ENCODE assay signal across 22 cellular contexts in genomic region chr19:5971714-5972354, GRCh38. TPM values are rescaled to one million over a fixed set of nuclear protein-coding genes. Genes with fewer than 3 reads are reported as not detected.
DNase-seq lines count a peak whose midpoint lies in the region; ATAC-seq, FAIRE-seq and TF ChIP-seq lines count a peak whose summit lies in the region.
"Had no signal": no experiment of that assay in that cellular context is flagged by ENCODE, and none has a peak within 500 bp of the region (broad histone marks: within the 10 kb centered on the region; RNA-seq: fewer than 3 reads in every experiment).

No MANE protein-coding gene starts in this region.

- H3K79me1 ChIP-seq in H1 (ENCODE audit: low read depth, low read length), result peaks cover 64% of the 10 kb centered on the region

- no peak overlapping the region for H3K4me3 ChIP-seq in H1 (ENCODE audit: extremely low read depth in 1 of 4, insufficient read depth in 2 of 4, low read depth in 3 of 4, low read length in 4 of 4)
- H3K4me3 ChIP-seq: gastrocnemius medialis, spleen, suprapubic skin had no signal

- ATAC-seq in activated naive CD8-positive, alpha-beta T cell treated with anti-CD3 and anti-CD28 coated beads, Interleukin-2, amount 50 U/mL, for 24 hours, result no peak
- no peak for ATAC-seq in stimulated activated naive CD8-positive, alpha-beta T cell treated with anti-CD3 and anti-CD28 coated beads, Interleukin-15, amount 100 ng/mL, for 72 hours
- ATAC-seq: gastrocnemius medialis, WTC11 had no signal

- no peak overlapping the region for H2BK20ac ChIP-seq in H1 (ENCODE audit: low read length)

- TF ChIP-seq EP300 in H1 (IDR thresholded peaks at IDR 0.05; ENCODE audit: borderline replicate concordance in 1 of 2, low read depth in 2 of 2, low read length in 2 of 2), result no peak

- peaks cover 12% of the 10 kb centered on the region for H3K36me3 Mint-ChIP-seq in activated naive CD8-positive, alpha-beta T cell
- H3K36me3 Mint-ChIP-seq in activated naive CD8-positive, alpha-beta T cell treated with anti-CD3 and anti-CD28 coated beads, Interleukin-2, amount 50 U/mL, for 24 hours (ENCODE audit: low read depth), result peaks cover 40% of the 10 kb centered on the region

- no peaks in the 10 kb centered on the region for H3K9me3 Mint-ChIP-seq in activated naive CD8-positive, alpha-beta T cell (ENCODE audit: low read depth)
- H3K9me3 Mint-ChIP-seq in activated naive CD8-positive, alpha-beta T cell treated with anti-CD3 and anti-CD28 coated beads, Interleukin-2, amount 50 U/mL, for 24 hours, result no peaks in the 10 kb centered on the region
- no peaks in the 10 kb centered on the region for H3K9me3 Mint-ChIP-seq in stimulated activated naive CD8-positive, alpha-beta T cell treated with anti-CD3 and anti-CD28 coated beads, Interleukin-15, amount 100 ng/mL, for 72 hours
- H3K9me3 Mint-ChIP-seq: central memory CD8-positive, alpha-beta T cell; HFFc6; WTC11 had no signal

- H2AK5ac ChIP-seq in H1 (ENCODE audit: low read depth, low read length), result 0 out of 2 replicates have a peak overlapping the region, but pooled peaks have one; percentile 21

- no peak overlapping the region for H3K4me2 ChIP-seq in H1 (ENCODE audit: insufficient read depth in 1 of 2, low read depth in 2 of 2, low read length in 2 of 2)

- no peak overlapping the region for H4K8ac ChIP-seq in H1 (ENCODE audit: extremely low read depth, insufficient read depth, low read length)

- peaks cover 59 to 98% of the 10 kb centered on the region in 2 experiments for H3K79me2 ChIP-seq in H1 (ENCODE audit: control insufficient read depth in 1 of 2, insufficient read depth in 2 of 2, low read length in 2 of 2)

- no peak overlapping the region for H3K4me3 Mint-ChIP-seq in activated naive CD8-positive, alpha-beta T cell
- no peak overlapping the region for H3K4me3 Mint-ChIP-seq in activated naive CD8-positive, alpha-beta T cell treated with anti-CD3 and anti-CD28 coated beads, Interleukin-2, amount 50 U/mL, for 24 hours
- H3K4me3 Mint-ChIP-seq in stimulated activated naive CD8-positive, alpha-beta T cell treated with anti-CD3 and anti-CD28 coated beads, Interleukin-15, amount 100 ng/mL, for 72 hours, result no peak overlapping the region
- H3K4me3 Mint-ChIP-seq: central memory CD8-positive, alpha-beta T cell; HFFc6; WTC11 had no signal

- peak overlapping the region; percentile 79 for H3K27ac Mint-ChIP-seq in activated naive CD8-positive, alpha-beta T cell
- no peak overlapping the region for H3K27ac Mint-ChIP-seq in activated naive CD8-positive, alpha-beta T cell treated with anti-CD3 and anti-CD28 coated beads, Interleukin-2, amount 50 U/mL, for 24 hours
- H3K27ac Mint-ChIP-seq in stimulated activated naive CD8-positive, alpha-beta T cell treated with anti-CD3 and anti-CD28 coated beads, Interleukin-15, amount 100 ng/mL, for 72 hours, result peak overlapping the region; percentile 45 to 65
- H3K27ac Mint-ChIP-seq: HFFc6, WTC11 had no signal

- no peak for TF ChIP-seq CTCF in H1 (IDR thresholded peaks at IDR 0.05; ENCODE audit: control extremely low read depth in 1 of 3, insufficient read depth in 1 of 3, low read depth in 1 of 3, low read length in 3 of 3)

- H3K14ac ChIP-seq in H1 (ENCODE audit: insufficient read length), result no peak overlapping the region

- no peak overlapping the region for H4K91ac ChIP-seq in H1 (replicated peaks; ENCODE audit: insufficient read length, low read length)

- H4K5ac ChIP-seq in H1 (ENCODE audit: insufficient read length, low read depth, low read length), result no peak overlapping the region

- H3K4me1 ChIP-seq in H1 (replicated peaks in 1 of 4; ENCODE audit: control insufficient read depth in 3 of 4, insufficient read depth in 4 of 4, low read length in 3 of 4), result peaks cover 12 to 16% (median 14%) of the 10 kb centered on the region in 4 experiments

- H4K20me1 ChIP-seq in H1 (replicated peaks in 1 of 2; ENCODE audit: control insufficient read depth in 1 of 2, insufficient read depth in 2 of 2, low read length in 2 of 2), result peaks cover 41 to 61% of the 10 kb centered on the region in 2 experiments

- TF ChIP-seq POLR2A in H1 (IDR thresholded peaks at IDR 0.05; ENCODE audit: control extremely low read depth in 1 of 2, low read depth in 2 of 2, low read length in 2 of 2), result no peak

- FAIRE-seq in H1 (lab: Jason Lieb, UNC), result no peak
- FAIRE-seq: GM18507 had no signal

- no peaks in the 10 kb centered on the region for H3K27me3 ChIP-seq in H1 (replicated peaks in 1 of 4; ENCODE audit: control insufficient read depth in 3 of 4, extremely low read depth in 1 of 4, insufficient read depth in 3 of 4, low read length in 3 of 4)
- H3K27me3 ChIP-seq: gastrocnemius medialis, spleen, suprapubic skin had no signal

- CTCF ChIA-PET in H1 (lab: Charles Lee; ENCODE audit: partially characterized antibody), result interaction anchor here (0.6 to 2.2 kb wide), 7 partner anchors 16 to 1984 kb away, joined by 3 to 7 read pairs (median 4); no protein-coding TSS in a partner anchor

- H3K9me3 ChIP-seq in H1 (ENCODE audit: insufficient read depth in 2 of 2, low read depth in 1 of 2, low read length in 1 of 2), result no peaks in the 10 kb centered on the region
- H3K9me3 ChIP-seq: gastrocnemius medialis, spleen, suprapubic skin had no signal

- POLR2A ChIA-PET in H1 (lab: Charles Lee; ENCODE audit: partially characterized antibody), result interaction anchor here (0.9 to 4.4 kb wide), 6 partner anchors 8 to 144 kb away, joined by 3 to 13 read pairs (median 4); no protein-coding TSS in a partner anchor

- WGBS in H1 (ENCODE audit: extremely low coverage in 1 of 2, insufficient coverage in 1 of 2, insufficient read length in 1 of 2, insufficient replicate concordance in 2 of 2, low coverage in 1 of 2, low lambda C conversion rate in 2 of 2, missing lambda C conversion rate in 1 of 2), 2 experiments, result 96% methylated on average over 2 of the region's 2 CpGs; no CpG with 5 or more reads in 1 of the 2 experiments

- no peak overlapping the region for H3K56ac ChIP-seq in H1 (replicated peaks; ENCODE audit: insufficient read length, low read depth, low read length)

- no peaks in the 10 kb centered on the region for H3K27me3 Mint-ChIP-seq in activated naive CD8-positive, alpha-beta T cell
- H3K27me3 Mint-ChIP-seq in activated naive CD8-positive, alpha-beta T cell treated with anti-CD3 and anti-CD28 coated beads, Interleukin-2, amount 50 U/mL, for 24 hours, result no peaks in the 10 kb centered on the region
- H3K27me3 Mint-ChIP-seq in stimulated activated naive CD8-positive, alpha-beta T cell treated with anti-CD3 and anti-CD28 coated beads, Interleukin-15, amount 100 ng/mL, for 72 hours, result no peaks in the 10 kb centered on the region
- H3K27me3 Mint-ChIP-seq: central memory CD8-positive, alpha-beta T cell had no signal

- H3K18ac ChIP-seq in H1 (ENCODE audit: extremely low read depth, low read length), result no peak overlapping the region

- no peak overlapping the region for H2BK5ac ChIP-seq in H1 (ENCODE audit: low read depth, low read length)

- no peak for TF ChIP-seq RAD21 in H1 (IDR thresholded peaks at IDR 0.05 in 1 of 2, conservative IDR thresholded peaks at IDR 0.05 in 1 of 2; ENCODE audit: low read depth in 2 of 2, low read length in 2 of 2)

- peaks cover 2% of the 10 kb centered on the region; the same call in 1 of the 2 replicates for H3K23me2 ChIP-seq in H1 (ENCODE audit: low read depth, low read length)

- no peak overlapping the region for H2AFZ ChIP-seq in H1 (ENCODE audit: low read length)

- H3K36me3 ChIP-seq in H1 (ENCODE audit: control insufficient read depth in 2 of 4, insufficient read depth in 4 of 4, low read length in 3 of 4), result peaks cover 0 to 21% (median 7%) of the 10 kb centered on the region in 4 experiments; a peak in 6 of 8 replicates
- H3K36me3 ChIP-seq: gastrocnemius medialis had no signal

- no peak overlapping the region for H2BK12ac ChIP-seq in H1 (ENCODE audit: low read depth, low read length)

- H3K27ac ChIP-seq in H1 (ENCODE audit: low read depth, low read length), result no peak overlapping the region
- H3K27ac ChIP-seq: gastrocnemius medialis, RWPE1, suprapubic skin had no signal

- H3K23ac ChIP-seq in H1 (ENCODE audit: insufficient read length), result no peak overlapping the region

- H3K4me1 Mint-ChIP-seq in activated naive CD8-positive, alpha-beta T cell (ENCODE audit: low read depth), result peaks cover 89% of the 10 kb centered on the region
- peaks cover 87% of the 10 kb centered on the region for H3K4me1 Mint-ChIP-seq in activated naive CD8-positive, alpha-beta T cell treated with anti-CD3 and anti-CD28 coated beads, Interleukin-2, amount 50 U/mL, for 24 hours
- H3K4me1 Mint-ChIP-seq in stimulated activated naive CD8-positive, alpha-beta T cell treated with anti-CD3 and anti-CD28 coated beads, Interleukin-15, amount 100 ng/mL, for 72 hours, result peaks cover 94% of the 10 kb centered on the region

- no peak for DNase-seq in activated naive CD8-positive, alpha-beta T cell treated with anti-CD3 and anti-CD28 coated beads, Interleukin-2, amount 50 U/mL, for 24 hours
- DNase-seq in OCI-M1 (lab: John Stamatoyannopoulos, UW) (peak; percentile 15), H1 (ENCODE audit: low read depth in 1 of 2, low spot score in 2 of 2) (no peak), NCI-H146 (lab: John Stamatoyannopoulos, UW) (no peak), NCI-H2107 treated with DMSO at 0.1 percent for 48 hours (lab: John Stamatoyannopoulos, UW; ENCODE audit: unreplicated experiment) (no peak), NK-92 (lab: John Stamatoyannopoulos, UW; ENCODE audit: unreplicated experiment) (no peak)
- no peak for DNase-seq in stimulated activated naive CD8-positive, alpha-beta T cell treated with anti-CD3 and anti-CD28 coated beads, Interleukin-15, amount 100 ng/mL, for 72 hours
- DNase-seq: activated CD8-positive, alpha-beta memory T cell treated with anti-CD3 and anti-CD28 coated beads for 24 hours; anterior cingulate cortex; gastrocnemius medialis; HFFc6; KG1; NCI-H1048; NCI-H2081; spleen; stimulated activated CD4-positive, alpha-beta T cell treated with anti-CD3 and anti-CD28 coated beads, Interleukin-4, amount 100 ng/mL, for 4 hours had no signal

- no peak overlapping the region for H2BK120ac ChIP-seq in H1 (replicated peaks; ENCODE audit: low read depth, low read length)

- no peak overlapping the region for H3K4ac ChIP-seq in H1 (replicated peaks; ENCODE audit: insufficient read length, low read depth, low read length)

- H2BK15ac ChIP-seq in H1 (ENCODE audit: low read length), result no peak overlapping the region

- no peak overlapping the region; a peak in 1 of 7 replicates for H3K9ac ChIP-seq in H1 (replicated peaks in 1 of 4; ENCODE audit: extremely low read depth in 1 of 4, low read depth in 3 of 4, low read length in 3 of 4)

RNA-seq across cellular contexts. Expression of gene RANBP3, which starts 6.1 kb away (rescaled TPM):
- 87.0 and 95.4 TPM in 2 replicates for total RNA-seq in H1 (2021; fragmentation: NEBNext Ultra II Directional; extraction: Animal tissue kit (Norgen Biotek cat#: 25700))
- polyA plus RNA-seq in H1 (2011; rRNA removed), result 122 and 159 TPM in 2 replicates
- polyA plus RNA-seq in H1 (2011; cell fraction: cytosol; rRNA removed), result 120 TPM
- polyA plus RNA-seq in H1 (2011; cell fraction: nucleus; rRNA removed), result 149 TPM
- 62.4 to 96.0 TPM (median 89.7 TPM) in 4 replicates for polyA plus RNA-seq in H1 (2012, experiment 1 of 2)
- 57.9 TPM for polyA plus RNA-seq in H1 (2012, experiment 2 of 2)
- 102 TPM for polyA plus RNA-seq in H1 (2013, experiment 1 of 2)
- polyA plus RNA-seq in H1 (2013, experiment 2 of 2), result 98.7 TPM
- 52.2 and 53.3 TPM in 2 replicates for polyA minus RNA-seq in H1 (2011; rRNA and poly(A)+ RNA removed)
- 65.6 TPM for polyA minus RNA-seq in H1 (2011; cell fraction: cytosol; rRNA and poly(A)+ RNA removed)
- 34.1 TPM for polyA minus RNA-seq in H1 (2011; cell fraction: nucleus; rRNA and poly(A)+ RNA removed)

RNA-seq across cellular contexts. Expression of gene CAPS, which starts 57.8 kb away (rescaled TPM):
- 1.8 and 2.1 TPM in 2 replicates for total RNA-seq in H1 (2021; fragmentation: NEBNext Ultra II Directional; extraction: Animal tissue kit (Norgen Biotek cat#: 25700))
- polyA plus RNA-seq in H1 (2011; rRNA removed), result 2.4 and 4.2 TPM in 2 replicates
- polyA plus RNA-seq in H1 (2011; cell fraction: cytosol; rRNA removed), result 4.2 TPM
- 8.2 TPM for polyA plus RNA-seq in H1 (2011; cell fraction: nucleus; rRNA removed)
- polyA plus RNA-seq in H1 (2012, experiment 1 of 2), result 1.9 to 3.7 TPM (median 2.8 TPM) in 4 replicates
- polyA plus RNA-seq in H1 (2012, experiment 2 of 2), result 1.7 TPM
- 2.1 TPM for polyA plus RNA-seq in H1 (2013, experiment 1 of 2)
- polyA plus RNA-seq in H1 (2013, experiment 2 of 2), result 1.4 TPM
- polyA minus RNA-seq in H1 (2011; rRNA and poly(A)+ RNA removed), result 0.24 and 0.47 TPM in 2 replicates
- polyA minus RNA-seq in H1 (2011; cell fraction: cytosol; rRNA and poly(A)+ RNA removed), result 0.66 TPM
- 1.1 TPM for polyA minus RNA-seq in H1 (2011; cell fraction: nucleus; rRNA and poly(A)+ RNA removed)
